Comparison of ENCODE assay signal across 11 cellular contexts in the genomic region with DNA sequence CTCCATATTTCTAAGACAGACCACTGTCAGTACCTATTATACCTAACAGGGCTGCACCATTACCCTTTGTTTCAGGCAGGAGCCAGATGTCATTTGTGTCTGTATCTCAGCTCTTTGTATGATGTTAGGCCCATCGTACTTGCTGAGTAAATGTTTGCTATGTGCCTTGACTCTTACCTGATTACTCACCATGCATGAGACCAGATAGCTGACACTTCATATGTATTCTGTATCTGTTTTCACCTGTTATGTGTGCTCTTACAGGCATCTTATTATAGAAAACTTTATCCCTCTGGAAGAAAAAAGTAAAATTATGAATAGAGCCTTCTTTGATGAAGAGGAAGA. TPM values are rescaled to one million over a fixed set of nuclear protein-coding genes. Genes with fewer than 3 reads are reported as not detected.
DNase-seq lines count a peak whose midpoint lies in the region; ATAC-seq and TF ChIP-seq lines count a peak whose summit lies in the region.
"Had no signal": no experiment of that assay in that cellular context is flagged by ENCODE, and none has a peak within 500 bp of the region (broad histone marks: within the 10 kb centered on the region; RNA-seq: fewer than 3 reads in every experiment).

No MANE protein-coding gene starts in this region.

- ATAC-seq in right cardiac atrium (peak in 1 of 2 donors; percentile 6), Right ventricle myocardium superior (ENCODE audit: poor library complexity) (no peak), PC-3 (peak; percentile 66), upper lobe of left lung (ENCODE audit: low FRiP score in 2 of 2) (no peak)

- peak overlapping the region; percentile 57 for H3K27ac ChIP-seq in right cardiac atrium (ENCODE audit: low read length)
- peak overlapping the region; percentile 92 for H3K27ac ChIP-seq in PC-3 (ENCODE audit: low read length)
- H3K27ac ChIP-seq in hepatocyte: peak overlapping the region; percentile 92
- H3K27ac ChIP-seq in upper lobe of left lung: peak overlapping the region; percentile 19 to 73 (median 48)
- H3K27ac ChIP-seq in esophagus muscularis mucosa (replicated peaks in 1 of 4): no peak overlapping the region
- H3K27ac ChIP-seq: neural progenitor cell had no signal

- H3K9me2 ChIP-seq in PC-3 (replicated peaks; ENCODE audit: low read length): no peaks in the 10 kb centered on the region
- H3K9me2 ChIP-seq in hepatocyte (replicated peaks; ENCODE audit: insufficient read depth): no peaks in the 10 kb centered on the region

- no peaks in the 10 kb centered on the region for H3F3A ChIP-seq in PC-3 (ENCODE audit: low read length, unreplicated experiment)

- TF ChIP-seq EP300 in upper lobe of left lung (IDR thresholded peaks at IDR 0.05) (no peak), esophagus muscularis mucosa (IDR thresholded peaks at IDR 0.05) (no peak)

- CTCF ChIA-PET in PC-3 (lab: Charles Lee): no interaction called here

- BruUV-seq in PC-3 (replicated peaks; lab: Mats Ljungman, UMichigan): no TSS peak

- TF ChIP-seq CTCF in PC-3 (conservative IDR thresholded peaks at IDR 0.05; ENCODE audit: low read depth, low read length): no peak
- TF ChIP-seq CTCF in hepatocyte (IDR thresholded peaks at IDR 0.05; ENCODE audit: poor library complexity): no peak
- TF ChIP-seq CTCF in upper lobe of left lung (IDR thresholded peaks at IDR 0.05): no peak
- TF ChIP-seq CTCF in esophagus muscularis mucosa (IDR thresholded peaks at IDR 0.05): no peak

- 47% methylated on average over 1 of the region's 1 CpG for WGBS in right cardiac atrium
- 36% methylated on average over 1 of the region's 1 CpG for WGBS in hepatocyte (ENCODE audit: low lambda C conversion rate, missing lambda C conversion rate)
- 33 to 47% methylated on average over 1 of the region's 1 CpG for WGBS in upper lobe of left lung, 2 donors
- WGBS in esophagus muscularis mucosa: 67% methylated on average over 1 of the region's 1 CpG

- H3K9ac ChIP-seq in PC-3 (ENCODE audit: low read length): peak overlapping the region; percentile 52

- H3K9me3 ChIP-seq in right cardiac atrium (ENCODE audit: control insufficient read depth, low read length) (no peaks in the 10 kb centered on the region), PC-3 (ENCODE audit: low read length) (no peaks in the 10 kb centered on the region), hepatocyte (ENCODE audit: low read depth) (no peaks in the 10 kb centered on the region), upper lobe of left lung (no peaks in the 10 kb centered on the region), esophagus muscularis mucosa (no peaks in the 10 kb centered on the region)

- H4K20me1 ChIP-seq in PC-3 (ENCODE audit: low read length) (no peaks in the 10 kb centered on the region), hepatocyte (ENCODE audit: insufficient read depth, poor library complexity, severe bottlenecking) (no peaks in the 10 kb centered on the region)

- POLR2A ChIA-PET in PC-3 (lab: Charles Lee; ENCODE audit: unreplicated experiment): no interaction called here

- H3K4me1 ChIP-seq in right cardiac atrium (ENCODE audit: control insufficient read depth, insufficient read depth, low read length) (no peaks in the 10 kb centered on the region), PC-3 (ENCODE audit: insufficient read depth, low read length) (peaks cover 11% of the 10 kb centered on the region), hepatocyte (ENCODE audit: insufficient read depth) (peaks cover 22% of the 10 kb centered on the region), upper lobe of left lung (peaks cover 0 to 45% (median 16%) of the 10 kb centered on the region in 4 donors), esophagus muscularis mucosa (no peaks in the 10 kb centered on the region)
- H3K4me1 ChIP-seq: neural progenitor cell had no signal

- intact Hi-C loops in right cardiac atrium (cut with DNase I) (no loop called here), Right ventricle myocardium superior (cut with DNase I) (no loop called here), PC-3 (cut with micrococcal nuclease) (loop anchor here (5.0 kb wide), 1 partner anchor 119 kb away; a partner anchor contains a TSS), esophagus muscularis mucosa (cut with DNase I) (no loop called here)

- H2AFZ ChIP-seq in PC-3 (ENCODE audit: low read length) (no peak overlapping the region), hepatocyte (no peak overlapping the region)
- H2AFZ ChIP-seq: neural progenitor cell had no signal

- TF ChIP-seq POLR2A in upper lobe of left lung (IDR thresholded peaks at IDR 0.05) (no peak), esophagus muscularis mucosa (IDR thresholded peaks at IDR 0.05; ENCODE audit: low read depth) (no peak)

- DNase-seq in right cardiac atrium (no peak), Right ventricle myocardium superior (no peak), PC-3 (peak; percentile 60), hepatocyte (ENCODE audit: low spot score) (peak; percentile 66), upper lobe of left lung (no peak), NCI-H526 treated with DMSO at 0.1 percent for 48 hours (lab: John Stamatoyannopoulos, UW) (no peak), GM19240 (ENCODE audit: insufficient read length, low spot score) (no peak), esophagus muscularis mucosa (ENCODE audit: extremely low spot score) (no peak)
- DNase-seq: activated CD4-positive, alpha-beta T cell treated with anti-CD3 and anti-CD28 coated beads, Interleukin-2, amount 10 ng/mL, durations not matched to agents 7 days and 5 days; stimulated activated naive CD4-positive, alpha-beta T cell had no signal

- H3K36me3 ChIP-seq in PC-3 (ENCODE audit: low read depth, low read length) (peaks cover 17% of the 10 kb centered on the region), hepatocyte (replicated peaks; ENCODE audit: insufficient read depth, low read depth) (no peaks in the 10 kb centered on the region), upper lobe of left lung (peaks cover 0 to 27% (median 11%) of the 10 kb centered on the region in 4 donors), esophagus muscularis mucosa (peaks cover 13 to 47% (median 42%) of the 10 kb centered on the region in 4 donors)
- H3K36me3 ChIP-seq: neural progenitor cell had no signal

- H3K79me2 ChIP-seq in PC-3 (ENCODE audit: low read length) (no peaks in the 10 kb centered on the region), hepatocyte (no peaks in the 10 kb centered on the region)

- H3K27me3 ChIP-seq in right cardiac atrium (ENCODE audit: control insufficient read depth, insufficient read depth) (no peaks in the 10 kb centered on the region), PC-3 (ENCODE audit: low read length) (no peaks in the 10 kb centered on the region), hepatocyte (no peaks in the 10 kb centered on the region), upper lobe of left lung (no peaks in the 10 kb centered on the region), esophagus muscularis mucosa (no peaks in the 10 kb centered on the region)
- H3K27me3 ChIP-seq: neural progenitor cell had no signal

- H3K4me3 ChIP-seq in right cardiac atrium (ENCODE audit: low read length) (no peak overlapping the region), PC-3 (ENCODE audit: low read length) (peak overlapping the region; percentile 6; the same call in 1 of the 2 replicates), hepatocyte (no peak overlapping the region), upper lobe of left lung (no peak overlapping the region), esophagus muscularis mucosa (no peak overlapping the region)
- H3K4me3 ChIP-seq: neural progenitor cell had no signal

- H3K4me2 ChIP-seq in PC-3 (ENCODE audit: low read length) (peak overlapping the region; percentile 63), hepatocyte (peak overlapping the region; percentile 14)
- H3K4me2 ChIP-seq: neural progenitor cell had no signal

RNA-seq across cellular contexts. Expression of a gene that starts 31.7 kb away (rescaled TPM):
- total RNA-seq in right cardiac atrium (10 to 100 TPM; 34.1 to 51.3 (median 39.8) TPM), Right ventricle myocardium superior (24.5 TPM), PC-3 (2014; rRNA removed) (42.8 and 60.7 TPM in 2 replicates), hepatocyte (59.6 and 82.0 TPM in 2 replicates), upper lobe of left lung (100 to 1,000 TPM in 3 of 6 donors, 10 to 100 TPM in 3; 60.6 to 389 (median 88.5) TPM), esophagus muscularis mucosa (10 to 100 TPM; 56.5 to 66.7 (median 61.8) TPM)
- polyA plus RNA-seq in right cardiac atrium (19.1 TPM), hepatocyte (95.6 and 126 TPM in 2 replicates)

RNA-seq across cellular contexts. Expression of a gene that starts 49.0 kb away (rescaled TPM):
- total RNA-seq in right cardiac atrium: 10 to 100 TPM; 13.0 to 21.1 (median 14.0) TPM
- 5.2 TPM for polyA plus RNA-seq in right cardiac atrium
- 8.6 TPM for total RNA-seq in Right ventricle myocardium superior
- 20.0 and 23.0 TPM in 2 replicates for total RNA-seq in PC-3 (2014; rRNA removed)
- total RNA-seq in hepatocyte: 31.2 and 32.0 TPM in 2 replicates
- polyA plus RNA-seq in hepatocyte: 9.1 and 11.7 TPM in 2 replicates
- total RNA-seq in upper lobe of left lung: 10 to 100 TPM; 14.7 to 37.5 (median 26.7) TPM
- 10 to 100 TPM; 20.7 to 28.3 (median 23.5) TPM for total RNA-seq in esophagus muscularis mucosa

Comparison
In these comparisons a context has a peak if more than half of its experiments do, and no peak if none do; other contexts are left out.
1. DNase-seq: peak in PC-3 (single experiment) and hepatocyte (single experiment); none in right cardiac atrium (0 of 3), Right ventricle myocardium superior (single experiment), upper lobe of left lung (0 of 2), NCI-H526 treated with DMSO at 0.1 percent for 48 hours (single experiment), GM19240 (single experiment) and esophagus muscularis mucosa (single experiment).
2. H3K27ac ChIP-seq: peak in right cardiac atrium (single experiment), PC-3 (single experiment), hepatocyte (single experiment) and upper lobe of left lung (4 of 4); none in esophagus muscularis mucosa (0 of 4).